ENCODE assay signal across 22 cellular contexts in genomic region chr12:113173081-113173698, GRCh38. TPM values are rescaled to one million over a fixed set of nuclear protein-coding genes. Genes with fewer than 3 reads are reported as not detected.
DNase-seq lines count a peak whose midpoint lies in the region; ATAC-seq, FAIRE-seq and TF ChIP-seq lines count a peak whose summit lies in the region.
"Had no signal": no experiment of that assay in that cellular context is flagged by ENCODE, and none has a peak within 500 bp of the region (broad histone marks: within the 10 kb centered on the region; RNA-seq: fewer than 3 reads in every experiment).

No MANE protein-coding gene starts in this region.

- ATAC-seq in HG02588 (IDR thresholded peaks at IDR 0.05; ENCODE audit: unreplicated experiment) = peak; percentile 58
- ATAC-seq in activated CD8-positive, alpha-beta T cell treated with anti-CD3 and anti-CD28 coated beads, Interleukin-2, amount 10 ng/mL, durations not matched to agents 7 days and 5 days = no peak
- ATAC-seq: PC-3 had no signal

- peak overlapping the region; percentile 94 for H3K27ac ChIP-seq in BLaER1
- H3K27ac ChIP-seq: suprapubic skin had no signal

- peaks cover 85% of the 10 kb centered on the region for H3K36me3 ChIP-seq in BLaER1

- H3K4me1 ChIP-seq in BLaER1 = peaks cover 77% of the 10 kb centered on the region
- H3K4me1 ChIP-seq: suprapubic skin had no signal

- peak overlapping the region in 1 of 4 donors; percentile 27 for H3K4me3 Mint-ChIP-seq in IgD-negative memory B cell
- no peak overlapping the region for H3K4me3 Mint-ChIP-seq in activated CD8-positive, alpha-beta T cell treated with anti-CD3 and anti-CD28 coated beads, Interleukin-2, amount 10 ng/mL, durations not matched to agents 7 days and 5 days
- H3K4me3 Mint-ChIP-seq: activated naive CD8-positive, alpha-beta T cell treated with anti-CD3 and anti-CD28 coated beads, Interleukin-2, amount 10 ng/mL, durations not matched to agents 7 days and 5 days had no signal

- peak overlapping the region in 2 of 3 donors; percentile 24 to 88 for H3K27ac Mint-ChIP-seq in IgD-negative memory B cell
- no peak overlapping the region for H3K27ac Mint-ChIP-seq in activated CD8-positive, alpha-beta T cell treated with anti-CD3 and anti-CD28 coated beads, Interleukin-2, amount 10 ng/mL, durations not matched to agents 7 days and 5 days

- peaks cover 0 to 2% (median 0%) of the 10 kb centered on the region in 3 donors for H3K9me3 Mint-ChIP-seq in IgD-negative memory B cell
- no peaks in the 10 kb centered on the region for H3K9me3 Mint-ChIP-seq in activated CD8-positive, alpha-beta T cell treated with anti-CD3 and anti-CD28 coated beads, Interleukin-2, amount 10 ng/mL, durations not matched to agents 7 days and 5 days (ENCODE audit: insufficient read depth)
- H3K9me3 Mint-ChIP-seq: activated naive CD8-positive, alpha-beta T cell treated with anti-CD3 and anti-CD28 coated beads, Interleukin-2, amount 10 ng/mL, durations not matched to agents 7 days and 5 days had no signal

- H3K9ac ChIP-seq in BLaER1 = peak overlapping the region; percentile 79

- peaks cover 0 to 12% (median 10%) of the 10 kb centered on the region in 3 donors for H3K4me1 Mint-ChIP-seq in IgD-negative memory B cell
- peaks cover 2% of the 10 kb centered on the region for H3K4me1 Mint-ChIP-seq in activated CD8-positive, alpha-beta T cell treated with anti-CD3 and anti-CD28 coated beads, Interleukin-2, amount 10 ng/mL, durations not matched to agents 7 days and 5 days (ENCODE audit: low read depth)
- H3K4me1 Mint-ChIP-seq: activated naive CD8-positive, alpha-beta T cell treated with anti-CD3 and anti-CD28 coated beads, Interleukin-2, amount 10 ng/mL, durations not matched to agents 7 days and 5 days had no signal

- CTCF ChIA-PET in activated CD8-positive, alpha-beta T cell treated with anti-CD3 and anti-CD28 coated beads, Interleukin-2, amount 10 ng/mL, durations not matched to agents 7 days and 5 days (lab: Charles Lee) = interaction anchor here (0.7 to 3.6 kb wide), 14 partner anchors 8 to 181 kb away, joined by 3 to 29 read pairs (median 6); partner anchors contain the start of genes DDX54 and RASAL1

- no peaks in the 10 kb centered on the region for H3K27me3 ChIP-seq in BLaER1
- H3K27me3 ChIP-seq: spleen, suprapubic skin had no signal

- H4K20me1 ChIP-seq in BLaER1 = no peaks in the 10 kb centered on the region

- peak overlapping the region; percentile 46 for H3K4me3 ChIP-seq in BLaER1
- H3K4me3 ChIP-seq: spleen, suprapubic skin had no signal

- POLR2A ChIA-PET in activated CD8-positive, alpha-beta T cell treated with anti-CD3 and anti-CD28 coated beads, Interleukin-2, amount 10 ng/mL, durations not matched to agents 7 days and 5 days (lab: Charles Lee) = no interaction called here

- H3K36me3 Mint-ChIP-seq in IgD-negative memory B cell = peaks cover 10% of the 10 kb centered on the region
- H3K36me3 Mint-ChIP-seq in activated CD8-positive, alpha-beta T cell treated with anti-CD3 and anti-CD28 coated beads, Interleukin-2, amount 10 ng/mL, durations not matched to agents 7 days and 5 days (ENCODE audit: low read depth) = peaks cover 72% of the 10 kb centered on the region

- peaks cover 14% of the 10 kb centered on the region for H3K9me3 ChIP-seq in BLaER1
- H3K9me3 ChIP-seq: suprapubic skin had no signal

- peak overlapping the region; percentile 86 for H3K4me2 ChIP-seq in BLaER1

- DNase-seq in GM19238 (ENCODE audit: insufficient read length, low spot score) (peak; percentile 50), superior temporal gyrus (ENCODE audit: extremely low spot score) (no peak), H54 (ENCODE audit: insufficient read length, low spot score) (no peak), NCI-H2171 treated with DMSO at 0.1 percent for 48 hours (lab: John Stamatoyannopoulos, UW) (no peak)
- DNase-seq in activated CD8-positive, alpha-beta T cell treated with anti-CD3 and anti-CD28 coated beads, Interleukin-2, amount 10 ng/mL, durations not matched to agents 7 days and 5 days = no peak
- DNase-seq: activated CD4-positive, alpha-beta T cell treated with anti-CD3 and anti-CD28 coated beads for 1 hour; activated naive CD8-positive, alpha-beta T cell treated with anti-CD3 and anti-CD28 coated beads, Interleukin-2, amount 10 ng/mL, durations not matched to agents 7 days and 5 days; activated T-cell treated with anti-CD3 and anti-CD28 coated beads, Interleukin-2, amount 50 U/mL, for 1 hour; caudate nucleus; glutamatergic neuron; kidney; MV-4-11; PC-3; posterior cingulate gyrus; spleen had no signal

- no peak for TF ChIP-seq POLR2A in H54 (IDR thresholded peaks at IDR 0.05; ENCODE audit: low read depth, low read length)

- no peak for FAIRE-seq in H54 (lab: Jason Lieb, UNC)
- FAIRE-seq: endothelial cell of umbilical vein, HTR-8/SVneo, kidney had no signal

- H3K27me3 Mint-ChIP-seq in IgD-negative memory B cell = no peaks in the 10 kb centered on the region
- H3K27me3 Mint-ChIP-seq in activated CD8-positive, alpha-beta T cell treated with anti-CD3 and anti-CD28 coated beads, Interleukin-2, amount 10 ng/mL, durations not matched to agents 7 days and 5 days (ENCODE audit: low read depth) = no peaks in the 10 kb centered on the region
- H3K27me3 Mint-ChIP-seq: activated naive CD8-positive, alpha-beta T cell treated with anti-CD3 and anti-CD28 coated beads, Interleukin-2, amount 10 ng/mL, durations not matched to agents 7 days and 5 days had no signal

RNA-seq across cellular contexts. Expression of gene DDX54, which starts 12.1 kb away (rescaled TPM):
- 34.2 TPM for polyA plus RNA-seq in IgD-negative memory B cell
- 10 to 100 TPM; 79.4 to 82.0 TPM for total RNA-seq in activated CD8-positive, alpha-beta T cell treated with anti-CD3 and anti-CD28 coated beads, Interleukin-2, amount 10 ng/mL, durations not matched to agents 7 days and 5 days

RNA-seq across cellular contexts. Expression of gene RITA1, which starts 12.3 kb away (rescaled TPM):
- polyA plus RNA-seq in IgD-negative memory B cell = 24.1 TPM
- total RNA-seq in activated CD8-positive, alpha-beta T cell treated with anti-CD3 and anti-CD28 coated beads, Interleukin-2, amount 10 ng/mL, durations not matched to agents 7 days and 5 days = 10 to 100 TPM; 21.0 to 22.6 TPM

RNA-seq across cellular contexts. Expression of gene CFAP73, which starts 23.7 kb away (rescaled TPM):
- polyA plus RNA-seq in IgD-negative memory B cell = not detected
- under 1 TPM; 0.23 to 0.34 TPM for total RNA-seq in activated CD8-positive, alpha-beta T cell treated with anti-CD3 and anti-CD28 coated beads, Interleukin-2, amount 10 ng/mL, durations not matched to agents 7 days and 5 days
- total RNA-seq: endothelial cell of umbilical vein, PC-3, spleen had no signal
- polyA plus RNA-seq: endothelial cell of umbilical vein had no signal

RNA-seq across cellular contexts. Expression of gene RASAL1, which starts 37.6 kb away (rescaled TPM):
- not detected for polyA plus RNA-seq in IgD-negative memory B cell
- under 1 TPM; 0.26 to 0.47 TPM for total RNA-seq in activated CD8-positive, alpha-beta T cell treated with anti-CD3 and anti-CD28 coated beads, Interleukin-2, amount 10 ng/mL, durations not matched to agents 7 days and 5 days
- total RNA-seq: A172, endothelial cell of umbilical vein had no signal
- polyA plus RNA-seq: endothelial cell of umbilical vein had no signal

RNA-seq across cellular contexts. Expression of gene TPCN1, which starts 48.1 kb away (rescaled TPM):
- polyA plus RNA-seq in IgD-negative memory B cell = 17.4 TPM
- 10 to 100 TPM; 13.7 to 16.1 TPM for total RNA-seq in activated CD8-positive, alpha-beta T cell treated with anti-CD3 and anti-CD28 coated beads, Interleukin-2, amount 10 ng/mL, durations not matched to agents 7 days and 5 days
